Comparison of ENCODE assay signal across 17 cellular contexts in genomic region chr18:34549367-34549766, GRCh38.
"Had no signal": no experiment of that assay in that cellular context is flagged by ENCODE, and none has a peak within 500 bp of the region (broad histone marks: within the 10 kb centered on the region; RNA-seq: fewer than 3 reads in every experiment).

No MANE protein-coding gene starts in this region.

- DNase-seq: effector memory CD4-positive, alpha-beta T cell; kidney; left colon; naive thymus-derived CD4-positive, alpha-beta T cell; nephron progenitor cell; posterior cingulate gyrus; spleen; stimulated activated CD4-positive, alpha-beta T cell treated with anti-CD3 and anti-CD28 coated beads, Interleukin-15, amount 100 ng/mL, for 24 hours; stimulated activated CD4-positive, alpha-beta T cell treated with anti-CD3 and anti-CD28 coated beads, Interleukin-1b, Interleukin-23, amount 100 ng/mL, for 48 hours; stimulated activated CD4-positive, alpha-beta T cell treated with anti-CD3 and anti-CD28 coated beads, Interleukin-4, amount 100 ng/mL, for 24 hours; tibial artery; upper lobe of left lung; uterus had no signal

- H3K9me3 ChIP-seq: neutrophil, spleen, tibial artery, upper lobe of left lung, uterus had no signal

- H3K4me3 ChIP-seq: spleen, tibial artery, upper lobe of left lung, uterus had no signal

- H3K27ac ChIP-seq: neutrophil, spleen, tibial artery, upper lobe of left lung, uterus had no signal

- ATAC-seq: esophagus mucosa; left colon; naive thymus-derived CD4-positive, alpha-beta T cell; sciatic nerve; stimulated activated memory B cell treated with anti-CD40 and anti-IgM and Interleukin-4, amounts not matched to agents 10 μg/mL and 1 μg/mL and 100 μg/mL, for 72 hours had no signal

- H3K4me1 ChIP-seq: spleen, tibial artery, upper lobe of left lung, uterus had no signal

- H3K36me3 ChIP-seq: neutrophil, spleen, tibial artery, upper lobe of left lung, uterus had no signal

- H3K27me3 ChIP-seq: neutrophil, spleen, tibial artery, upper lobe of left lung, uterus had no signal
